8 cellular contexts compared by ENCODE assay signal in the genomic region with DNA sequence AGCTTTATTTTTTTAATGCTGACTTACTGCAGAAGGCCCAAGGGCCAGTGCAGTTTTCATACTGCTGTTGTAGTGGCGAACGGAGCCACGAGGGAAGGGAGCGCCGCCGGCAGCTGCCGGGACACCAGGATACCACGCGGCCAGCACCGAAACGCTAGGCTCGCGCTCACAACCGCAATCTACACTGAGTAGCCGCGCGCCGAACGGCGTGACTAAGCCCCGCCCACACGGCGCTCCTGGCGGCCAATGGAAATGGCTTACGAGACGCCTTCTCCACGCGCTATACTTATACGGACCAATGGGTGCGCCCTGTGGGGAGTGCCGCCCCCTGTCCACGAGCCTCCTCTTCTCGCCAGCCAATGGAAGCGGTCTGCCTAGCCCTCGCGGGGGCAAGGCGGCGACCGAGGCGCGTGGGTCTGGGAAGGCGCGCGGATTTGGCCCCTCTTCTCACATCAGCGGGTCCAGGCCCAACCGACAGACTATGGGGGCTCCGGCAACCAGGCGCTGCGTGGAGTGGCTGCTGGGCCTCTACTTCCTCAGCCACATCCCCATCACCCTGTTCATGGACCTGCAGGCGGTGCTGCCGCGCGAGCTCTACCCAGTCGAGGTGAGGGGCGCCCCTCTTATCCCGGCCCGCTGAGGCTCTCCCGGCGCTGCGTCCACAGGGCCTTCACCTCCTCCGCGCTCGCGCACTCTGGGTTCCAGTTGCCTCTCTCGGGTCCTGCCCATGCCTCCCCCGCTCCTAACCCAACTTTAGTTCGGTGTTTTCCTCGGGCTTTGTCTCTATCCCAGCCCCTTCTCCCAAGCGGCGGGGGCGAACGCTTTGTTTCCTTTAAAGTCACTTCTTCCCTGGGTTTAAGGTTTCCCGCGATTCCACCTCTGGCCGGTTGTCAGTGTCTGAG. TPM values are rescaled to one million over a fixed set of nuclear protein-coding genes. Genes with fewer than 3 reads are reported as not detected.
A peak's percentile ranks its signal among the peaks of the same experiment; 100 is the strongest.
DNase-seq lines count a peak whose midpoint lies in the region; ATAC-seq and TF ChIP-seq lines count a peak whose summit lies in the region.

TMEM97 (plus strand) TSS at position 442 of the 902 bp plus-strand sequence; CDS start at position 482, 40 bp downstream.

- peak; percentile 97 for DNase-seq in NCI-H1694 treated with DMSO at 0.1 percent for 48 hours (lab: John Stamatoyannopoulos, UW)
- DNase-seq in amniotic stem cell (lab: John Stamatoyannopoulos, UW): peak; percentile 95
- peak; percentile 96 for DNase-seq in left ventricle myocardium inferior
- peak; percentile 96 for DNase-seq in prostate gland (ENCODE audit: low spot score)

- H3K4me1 Mint-ChIP-seq in T-helper 1 cell treated with Interleukin-12 subunit alpha and Interleukin-12 subunit beta and Interleukin-4 antibody, amounts not matched to agents 30 μg/mL and 1 μg/mL, for 36 hours (ENCODE audit: low read depth): peaks cover 33% of the 10 kb centered on the region

- ATAC-seq in GM18499 (IDR thresholded peaks at IDR 0.05; ENCODE audit: insufficient read depth, unreplicated experiment) (peak; percentile 90), HG02938 (IDR thresholded peaks at IDR 0.05; ENCODE audit: unreplicated experiment) (peak; percentile 93)

- peak within 1 kb of the TSS; percentile 93 for H3K4me3 Mint-ChIP-seq in T-helper 1 cell treated with Interleukin-12 subunit alpha and Interleukin-12 subunit beta and Interleukin-4 antibody, amounts not matched to agents 30 μg/mL and 1 μg/mL, for 36 hours

- TF ChIP-seq CTCF in left ventricle myocardium inferior (IDR thresholded peaks at IDR 0.05; ENCODE audit: borderline replicate concordance) (peak; percentile 25), prostate gland (IDR thresholded peaks at IDR 0.05) (peak; percentile 28 to 39 (median 34))

- peak within 1 kb of the TSS; percentile 52 for H3K27ac ChIP-seq in left ventricle myocardium inferior (replicated peaks)
- peak within 1 kb of the TSS; percentile 23 to 24 for H3K27ac ChIP-seq in prostate gland
- no peak within 1 kb of the TSS for H3K27ac ChIP-seq in urinary bladder (ENCODE audit: low read depth)

- peak; percentile 45 for TF ChIP-seq POLR2A in prostate gland (IDR thresholded peaks at IDR 0.05)

- intact Hi-C loops in left ventricle myocardium inferior (cut with micrococcal nuclease) (no loop called here), prostate gland (cut with DNase I) (no loop called here)

- H3K9me3 Mint-ChIP-seq in T-helper 1 cell treated with Interleukin-12 subunit alpha and Interleukin-12 subunit beta and Interleukin-4 antibody, amounts not matched to agents 30 μg/mL and 1 μg/mL, for 36 hours: no peaks in the 10 kb centered on the region

- H3K4me1 ChIP-seq in left ventricle myocardium inferior: peaks cover 21% of the 10 kb centered on the region
- H3K4me1 ChIP-seq in prostate gland (replicated peaks): peaks cover 3% of the 10 kb centered on the region
- H3K4me1 ChIP-seq in urinary bladder (ENCODE audit: insufficient read depth): no peaks in the 10 kb centered on the region

- H3K9me3 ChIP-seq in left ventricle myocardium inferior (replicated peaks) (no peaks in the 10 kb centered on the region), prostate gland (no peaks in the 10 kb centered on the region)

- no peaks in the 10 kb centered on the region for H3K36me3 ChIP-seq in left ventricle myocardium inferior
- no peaks in the 10 kb centered on the region for H3K36me3 ChIP-seq in prostate gland
- no peaks in the 10 kb centered on the region for H3K36me3 ChIP-seq in urinary bladder (ENCODE audit: insufficient read depth)

- under 1% methylated on average over 67 of the region's 75 CpGs for WGBS in prostate gland
- WGBS in urinary bladder: under 1% methylated on average over 75 of the region's 75 CpGs

- H3K27ac Mint-ChIP-seq in T-helper 1 cell treated with Interleukin-12 subunit alpha and Interleukin-12 subunit beta and Interleukin-4 antibody, amounts not matched to agents 30 μg/mL and 1 μg/mL, for 36 hours: peak within 1 kb of the TSS; percentile 93

- peaks cover 3% of the 10 kb centered on the region for H3K36me3 Mint-ChIP-seq in T-helper 1 cell treated with Interleukin-12 subunit alpha and Interleukin-12 subunit beta and Interleukin-4 antibody, amounts not matched to agents 30 μg/mL and 1 μg/mL, for 36 hours (ENCODE audit: low read depth)

- H3K27me3 ChIP-seq in left ventricle myocardium inferior (ENCODE audit: low read depth) (peaks cover 3% of the 10 kb centered on the region), prostate gland (replicated peaks; ENCODE audit: insufficient read depth) (no peaks in the 10 kb centered on the region)

- H3K4me3 ChIP-seq in left ventricle myocardium inferior: peak within 1 kb of the TSS; percentile 82
- peak within 1 kb of the TSS; percentile 45 to 50 for H3K4me3 ChIP-seq in prostate gland
- H3K4me3 ChIP-seq in urinary bladder (ENCODE audit: low read depth, low read length): peak within 1 kb of the TSS; percentile 38

- H3K27me3 Mint-ChIP-seq in T-helper 1 cell treated with Interleukin-12 subunit alpha and Interleukin-12 subunit beta and Interleukin-4 antibody, amounts not matched to agents 30 μg/mL and 1 μg/mL, for 36 hours (ENCODE audit: low read depth): peaks cover 4% of the 10 kb centered on the region

RNA-seq across cellular contexts. Expression of gene TMEM97, which starts in this region (rescaled TPM):
- total RNA-seq in left ventricle myocardium inferior (2.1 TPM), prostate gland (100 to 1,000 TPM in 1 of 2 donors, 10 to 100 TPM in 1; 11.8 to 127 TPM), urinary bladder (62.7 TPM)
- 16.8 TPM for polyA plus RNA-seq in urinary bladder
